ENCODE assay signal across 20 cellular contexts in the genomic region with DNA sequence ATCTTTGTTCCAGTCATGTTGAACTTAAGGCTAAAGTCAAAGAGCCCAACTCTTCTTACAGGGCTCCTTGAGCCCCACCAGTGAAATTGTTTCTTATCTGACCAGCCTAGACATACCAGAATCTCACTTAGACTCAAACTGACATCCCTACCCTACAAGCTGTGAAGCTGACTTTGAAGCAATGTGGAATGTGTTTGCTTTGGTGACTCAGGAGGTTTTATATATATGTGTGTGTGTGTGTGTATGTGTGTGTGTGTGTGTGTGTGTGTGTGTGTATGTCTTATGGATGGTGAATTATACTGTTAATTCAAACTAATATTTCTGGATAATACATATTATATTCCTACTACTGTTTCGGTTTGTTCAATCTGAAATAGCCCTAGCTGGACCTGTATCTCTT.
DNase-seq lines count a peak whose midpoint lies in the region; TF ChIP-seq lines count a peak whose summit lies in the region.
"Had no signal": no experiment of that assay in that cellular context is flagged by ENCODE, and none has a peak within 500 bp of the region (broad histone marks: within the 10 kb centered on the region; RNA-seq: fewer than 3 reads in every experiment).

No MANE protein-coding gene starts in this region.

- TF ChIP-seq CTCF in GM13976 (IDR thresholded peaks at IDR 0.05; ENCODE audit: borderline replicate concordance, control extremely low read depth, extremely low read depth, insufficient read depth, missing control alignments): no peak

- no peak overlapping the region for H3K27ac ChIP-seq in epithelial cell of prostate
- H3K27ac ChIP-seq: cardiac muscle cell, heart left ventricle, psoas muscle, skin epidermis, tibial nerve, WERI-Rb-1 had no signal

- in situ Hi-C loops in GM13976 (cut with MboI; ENCODE audit: low sequenced_read_pairs, unreplicated experiment): no loop called here

- DNase-seq in ELF-1 (ENCODE audit: low read depth, low spot score) (peak; percentile 9), NCI-H460 (ENCODE audit: extremely low read depth, low read depth) (peak; percentile 15), epithelial cell of prostate (ENCODE audit: low read depth, low spot score) (peak; percentile 53), non-pigmented ciliary epithelial cell (ENCODE audit: low read depth) (peak; percentile 38), cerebellar cortex (ENCODE audit: low spot score) (no peak), NCI-H345 treated with DMSO at 0.1 percent for 48 hours (lab: John Stamatoyannopoulos, UW; ENCODE audit: unreplicated experiment) (no peak), GM13976 (ENCODE audit: low spot score) (no peak)
- DNase-seq: activated CD4-positive, alpha-beta T cell treated with anti-CD3 and anti-CD28 coated beads, Interleukin-2, amount 50 U/mL, for 4 hours; activated CD8-positive, alpha-beta memory T cell treated with anti-CD3 and anti-CD28 coated beads, Interleukin-2, amount 50 U/mL, for 48 hours; activated effector memory CD4-positive, alpha-beta T cell treated with Interleukin-2 at 50 U/mL for 16 hours; activated naive CD8-positive, alpha-beta T cell treated with anti-CD3 and anti-CD28 coated beads, Interleukin-2, amount 50 U/mL, for 24 hours; DMS79 treated with DMSO at 0.1 percent for 48 hours; heart left ventricle; immature natural killer cell; NCI-H187 treated with DMSO at 0.1 percent for 48 hours; psoas muscle; WERI-Rb-1 had no signal

Comparison
In these comparisons a context has a peak if more than half of its experiments do, and no peak if none do; other contexts are left out.
1. DNase-seq: peak in ELF-1 (single experiment), NCI-H460 (single experiment), epithelial cell of prostate (single experiment) and non-pigmented ciliary epithelial cell (single experiment); none in cerebellar cortex (single experiment), NCI-H345 treated with DMSO at 0.1 percent for 48 hours (single experiment) and GM13976 (single experiment).